ENCODE assay signal across 16 cellular contexts in genomic region chr7:107486041-107486440, GRCh38. TPM values are rescaled to one million over a fixed set of nuclear protein-coding genes. Genes with fewer than 3 reads are reported as not detected.
"Had no signal": no experiment of that assay in that cellular context is flagged by ENCODE, and none has a peak within 500 bp of the region (broad histone marks: within the 10 kb centered on the region; RNA-seq: fewer than 3 reads in every experiment).

No MANE protein-coding gene starts in this region.

- H3K9me3 ChIP-seq: ascending aorta, esophagus squamous epithelium, SK-N-SH, suprapubic skin had no signal

- H3K9ac ChIP-seq: SK-N-SH had no signal

- H3K36me3 ChIP-seq: ascending aorta, esophagus squamous epithelium, suprapubic skin had no signal

- H3K27me3 Mint-ChIP-seq: activated CD4-positive, alpha-beta T cell treated with anti-CD3 and anti-CD28 coated beads, Interleukin-2, amount 10 ng/mL, durations not matched to agents 7 days and 5 days; activated naive CD8-positive, alpha-beta T cell; naive B cell; progenitor cell of endocrine pancreas; stimulated activated naive B cell treated with anti-CD40 and anti-IgM and Interleukin-4, amounts not matched to agents 10 μg/mL and 1 μg/mL and 100 μg/mL, for 72 hours; type B pancreatic cell had no signal

- FAIRE-seq: bronchial epithelial cell had no signal

- H3K4me3 ChIP-seq: ascending aorta, esophagus squamous epithelium, smooth muscle cell, suprapubic skin had no signal

- H3K4me2 ChIP-seq: SK-N-SH, smooth muscle cell had no signal

- H3K27me3 ChIP-seq: ascending aorta, esophagus squamous epithelium, suprapubic skin had no signal

- H3K4me1 ChIP-seq: ascending aorta, esophagus squamous epithelium, suprapubic skin had no signal

- ATAC-seq: right cardiac atrium; stimulated activated naive B cell treated with anti-CD40 and anti-IgM and Interleukin-4, amounts not matched to agents 10 μg/mL and 1 μg/mL and 100 μg/mL, for 72 hours had no signal

- H3K9me3 Mint-ChIP-seq: activated CD4-positive, alpha-beta T cell treated with anti-CD3 and anti-CD28 coated beads, Interleukin-2, amount 10 ng/mL, durations not matched to agents 7 days and 5 days; naive B cell; stimulated activated naive B cell treated with anti-CD40 and anti-IgM and Interleukin-4, amounts not matched to agents 10 μg/mL and 1 μg/mL and 100 μg/mL, for 72 hours; type B pancreatic cell had no signal

- H3K27ac Mint-ChIP-seq: activated CD4-positive, alpha-beta T cell treated with anti-CD3 and anti-CD28 coated beads, Interleukin-2, amount 10 ng/mL, durations not matched to agents 7 days and 5 days; activated naive CD8-positive, alpha-beta T cell; naive B cell; progenitor cell of endocrine pancreas; stimulated activated naive B cell treated with anti-CD40 and anti-IgM and Interleukin-4, amounts not matched to agents 10 μg/mL and 1 μg/mL and 100 μg/mL, for 72 hours; type B pancreatic cell had no signal

- H3K36me3 Mint-ChIP-seq: type B pancreatic cell had no signal

- H3K9me2 ChIP-seq: SK-N-SH had no signal

- H3K4me3 Mint-ChIP-seq: activated CD4-positive, alpha-beta T cell treated with anti-CD3 and anti-CD28 coated beads, Interleukin-2, amount 10 ng/mL, durations not matched to agents 7 days and 5 days; activated naive CD8-positive, alpha-beta T cell; naive B cell; stimulated activated naive B cell treated with anti-CD40 and anti-IgM and Interleukin-4, amounts not matched to agents 10 μg/mL and 1 μg/mL and 100 μg/mL, for 72 hours; type B pancreatic cell had no signal

- DNase-seq: activated CD4-positive, alpha-beta T cell treated with anti-CD3 and anti-CD28 coated beads, Interleukin-2, amount 10 ng/mL, durations not matched to agents 7 days and 5 days; esophagus squamous epithelium; foreskin fibroblast; naive B cell; right cardiac atrium; SK-N-SH; stimulated activated naive B cell treated with anti-CD40 and anti-IgM and Interleukin-4, amounts not matched to agents 10 μg/mL and 1 μg/mL and 100 μg/mL, for 72 hours had no signal

- H3K27ac ChIP-seq: ascending aorta, esophagus squamous epithelium, suprapubic skin had no signal

RNA-seq across cellular contexts. Expression of gene GPR22, which starts 16.2 kb away (rescaled TPM):
- total RNA-seq: activated CD4-positive, alpha-beta T cell treated with anti-CD3 and anti-CD28 coated beads, Interleukin-2, amount 10 ng/mL, durations not matched to agents 7 days and 5 days; ascending aorta; esophagus squamous epithelium; lung microvascular endothelial cell; progenitor cell of endocrine pancreas; smooth muscle cell; suprapubic skin; T-helper 1 cell treated with Interleukin-12 subunit alpha and Interleukin-12 subunit beta and Interleukin-4 antibody, amounts not matched to agents 30 ng/mL and 1 ng/mL, for 36 hours had no signal
